In genomic region chr9:92740015-92740408, GRCh38 we compare ENCODE assay signal across 10 cellular contexts. TPM values are rescaled to one million over a fixed set of nuclear protein-coding genes. Genes with fewer than 3 reads are reported as not detected.
DNase-seq lines count a peak whose midpoint lies in the region; ATAC-seq, FAIRE-seq and TF ChIP-seq lines count a peak whose summit lies in the region.
"Had no signal": no experiment of that assay in that cellular context is flagged by ENCODE, and none has a peak within 500 bp of the region (broad histone marks: within the 10 kb centered on the region; RNA-seq: fewer than 3 reads in every experiment).

No MANE protein-coding gene starts in this region.

- no peak for ATAC-seq in activated CD4-positive, alpha-beta T cell treated with anti-CD3 and anti-CD28 coated beads for 36 hours
- ATAC-seq in GM12878 (no peak), right lobe of liver (peak in 3 of 4 donors; percentile 41 to 74 (median 62))

- H4K20me1 ChIP-seq in GM12878 (ENCODE audit: control insufficient read depth, insufficient read depth) = no peaks in the 10 kb centered on the region; the same call in 1 of the 2 replicates

- RAD21 ChIA-PET in GM12878 (lab: Charles Lee; ENCODE audit: unreplicated experiment) = interaction anchor here (1.2 kb wide), 1 partner anchor 23 kb away, joined by 3 read pairs; no protein-coding TSS in a partner anchor

- no peak overlapping the region for H3K9ac ChIP-seq in GM12878 (ENCODE audit: control insufficient read depth, insufficient read depth, low read length)
- H3K9ac ChIP-seq in subcutaneous abdominal adipose tissue (ENCODE audit: low read length in 5 of 5) = peak overlapping the region in 2 of 5 donors; percentile 32 to 41

- TF ChIP-seq CTCF in GM12878 (IDR thresholded peaks at IDR 0.05 in 2 of 3, conservative IDR thresholded peaks at IDR 0.05 in 1 of 3; ENCODE audit: control insufficient read depth in 2 of 3, extremely low read depth in 1 of 3, insufficient read depth in 1 of 3, low read depth in 3 of 3, low read length in 3 of 3) (no peak), right lobe of liver (IDR thresholded peaks at IDR 0.05) (no peak)

- no peaks in the 10 kb centered on the region for H3K9me3 Mint-ChIP-seq in activated CD4-positive, alpha-beta T cell treated with anti-CD3 and anti-CD28 coated beads for 36 hours (ENCODE audit: low read depth)
- H3K9me3 Mint-ChIP-seq: T-cell had no signal

- POLR2A ChIA-PET in activated CD4-positive, alpha-beta T cell treated with anti-CD3 and anti-CD28 coated beads for 36 hours (lab: Charles Lee) = interaction anchor here (0.6 kb wide), 1 partner anchor 589 kb away, joined by 3 read pairs; no protein-coding TSS in a partner anchor
- POLR2A ChIA-PET in GM12878 (lab: Charles Lee) = interaction anchor here (0.8 kb wide), 1 partner anchor 51 kb away, joined by 3 read pairs; no protein-coding TSS in a partner anchor

- H3K27ac ChIP-seq in GM12878 (ENCODE audit: control insufficient read depth, insufficient read depth) (no peak overlapping the region), right lobe of liver (peak overlapping the region in 2 of 3 donors; percentile 52 to 63), subcutaneous abdominal adipose tissue (ENCODE audit: low read depth, low read length) (peak overlapping the region; percentile 34)

- peaks cover 78% of the 10 kb centered on the region for H3K4me1 Mint-ChIP-seq in activated CD4-positive, alpha-beta T cell treated with anti-CD3 and anti-CD28 coated beads for 36 hours

- SMC1A ChIA-PET in GM12878 (lab: Charles Lee; ENCODE audit: uncharacterized antibody, unreplicated experiment) = no interaction called here

- no peaks in the 10 kb centered on the region for H3K36me3 ChIP-seq in GM12878 (ENCODE audit: control insufficient read depth in 2 of 2, insufficient read depth in 2 of 2, low read length in 1 of 2)
- H3K36me3 ChIP-seq in right lobe of liver = no peaks in the 10 kb centered on the region
- H3K36me3 ChIP-seq in subcutaneous abdominal adipose tissue (ENCODE audit: control insufficient read depth in 5 of 5, insufficient read depth in 5 of 5, low read length in 5 of 5) = no peaks in the 10 kb centered on the region

- in situ Hi-C loops in GM12878 (cut with MboI) = no loop called here

- H3K27ac Mint-ChIP-seq in activated CD4-positive, alpha-beta T cell treated with anti-CD3 and anti-CD28 coated beads for 36 hours = peak overlapping the region; percentile 63

- no peak overlapping the region for H3K4me3 ChIP-seq in GM12878
- H3K4me3 ChIP-seq in right lobe of liver = no peak overlapping the region
- H3K4me3 ChIP-seq in subcutaneous abdominal adipose tissue (ENCODE audit: low read depth in 1 of 5, low read length in 5 of 5) = peak overlapping the region in 3 of 5 donors; percentile 9 to 53 (median 36)

- H3K4me1 ChIP-seq in GM12878 (ENCODE audit: control insufficient read depth, insufficient read depth, low read length) = peaks cover 21% of the 10 kb centered on the region
- peaks cover 0 to 8% (median 0%) of the 10 kb centered on the region in 4 donors for H3K4me1 ChIP-seq in right lobe of liver
- peaks cover 8 to 62% (median 57%) of the 10 kb centered on the region in 5 donors for H3K4me1 ChIP-seq in subcutaneous abdominal adipose tissue (ENCODE audit: control insufficient read depth in 5 of 5, insufficient read depth in 5 of 5, low read length in 5 of 5)

- no peak for TF ChIP-seq RAD21 in GM12878 (IDR thresholded peaks at IDR 0.05; ENCODE audit: insufficient read depth, low read depth, low read length)

- no peak for FAIRE-seq in GM12878 (lab: Jason Lieb, UNC)
- FAIRE-seq: endometrium had no signal

- peak overlapping the region; percentile 28; the same call in 1 of the 2 replicates for H3K4me2 ChIP-seq in GM12878 (ENCODE audit: control insufficient read depth, insufficient read depth)

- no TSS peak for BruUV-seq in GM12878 (replicated peaks; lab: Mats Ljungman, UMichigan)

- H2AFZ ChIP-seq in GM12878 (ENCODE audit: control insufficient read depth, low read depth, low read length) = no peak overlapping the region

- intact Hi-C loops in activated CD4-positive, alpha-beta T cell treated with anti-CD3 and anti-CD28 coated beads for 36 hours (cut with DNase I, micrococcal nuclease) = no loop called here
- intact Hi-C loops in GM12878 (cut with micrococcal nuclease; ENCODE audit: unreplicated experiment) = no loop called here
- intact Hi-C loops in right lobe of liver (cut with DNase I) = no loop called here
- intact Hi-C loops in posterior cingulate gyrus (cut with DNase I) = no loop called here

- no peak for DNase-seq in activated CD4-positive, alpha-beta T cell treated with anti-CD3 and anti-CD28 coated beads for 36 hours
- no peak for DNase-seq in activated CD4-positive, alpha-beta T cell treated with anti-CD3 and anti-CD28 coated beads for 48 hours
- DNase-seq in GM12878 (ENCODE audit: low read depth, low spot score) (no peak), right lobe of liver (peak in 1 of 3 donors; percentile 9), posterior cingulate gyrus (no peak), DMS79 (lab: John Stamatoyannopoulos, UW) (no peak)
- no peak for DNase-seq in stimulated activated CD4-positive, alpha-beta T cell treated with anti-CD3 and anti-CD28 coated beads, Interleukin-15, amount 100 ng/mL, for 24 hours
- DNase-seq: T-cell had no signal

- no peak overlapping the region for H3K4me3 Mint-ChIP-seq in activated CD4-positive, alpha-beta T cell treated with anti-CD3 and anti-CD28 coated beads for 36 hours

- 84% methylated on average over 3 of the region's 3 CpGs for WGBS in GM12878 (ENCODE audit: insufficient coverage, insufficient replicate concordance, low lambda C conversion rate, missing lambda C conversion rate)
- whole genome bisulfite sequencing in right lobe of liver (ENCODE audit: insufficient coverage, low coverage, low lambda C conversion rate, missing lambda C conversion rate) = 30% methylated on average over 3 of the region's 3 CpGs

- peaks cover 68% of the 10 kb centered on the region for H3K79me2 ChIP-seq in GM12878 (ENCODE audit: control insufficient read depth, insufficient read depth, low read length)

- H3K36me3 Mint-ChIP-seq in activated CD4-positive, alpha-beta T cell treated with anti-CD3 and anti-CD28 coated beads for 36 hours (ENCODE audit: low read depth) = no peaks in the 10 kb centered on the region
- H3K36me3 Mint-ChIP-seq: T-cell had no signal

- TF ChIP-seq POLR2A in GM12878 (IDR thresholded peaks at IDR 0.05; ENCODE audit: low read depth, low read length) (no peak), right lobe of liver (IDR thresholded peaks at IDR 0.05) (no peak)

- H3K27me3 Mint-ChIP-seq in activated CD4-positive, alpha-beta T cell treated with anti-CD3 and anti-CD28 coated beads for 36 hours = no peaks in the 10 kb centered on the region
- H3K27me3 Mint-ChIP-seq: T-cell had no signal

- no peak for TF ChIP-seq EP300 in GM12878 (IDR thresholded peaks at IDR 0.05; ENCODE audit: borderline replicate concordance in 1 of 2, control insufficient read depth in 1 of 2, low read depth in 2 of 2, low read length in 2 of 2)

- H3K27me3 ChIP-seq in GM12878 (replicated peaks in 1 of 2; ENCODE audit: control insufficient read depth in 2 of 2, insufficient read depth in 2 of 2, low read length in 1 of 2) (no peaks in the 10 kb centered on the region), right lobe of liver (no peaks in the 10 kb centered on the region), subcutaneous abdominal adipose tissue (ENCODE audit: control insufficient read depth in 5 of 5, insufficient read depth in 4 of 5, low read length in 5 of 5) (no peaks in the 10 kb centered on the region)

- H3K9me3 ChIP-seq in GM12878 (replicated peaks; ENCODE audit: control insufficient read depth, insufficient read depth, low read length) (no peaks in the 10 kb centered on the region), right lobe of liver (no peaks in the 10 kb centered on the region), subcutaneous abdominal adipose tissue (ENCODE audit: control insufficient read depth in 5 of 5, low read length in 5 of 5) (no peaks in the 10 kb centered on the region)

- CTCF ChIA-PET in activated CD4-positive, alpha-beta T cell treated with anti-CD3 and anti-CD28 coated beads for 36 hours (lab: Charles Lee) = no interaction called here
- CTCF ChIA-PET in GM12878 (lab: Yijun Ruan, JAX) = no interaction called here

TF ChIP-seq in GM12878, 131 proteins besides CTCF, POLR2A, EP300 and RAD21 (continues in another document):
- TF ChIP-seq SMC3 (IDR thresholded peaks at IDR 0.05; ENCODE audit: borderline replicate concordance, low read length) = no peak
- TF ChIP-seq ETV6 (conservative IDR thresholded peaks at IDR 0.05 in 1 of 2, IDR thresholded peaks at IDR 0.05 in 1 of 2; ENCODE audit: borderline replicate concordance in 1 of 2, low read depth in 1 of 2) = no peak
- no peak for TF ChIP-seq JUNB (IDR thresholded peaks at IDR 0.05)
- no peak for TF ChIP-seq RELA (IDR thresholded peaks at IDR 0.05; ENCODE audit: borderline replicate concordance, partially characterized antibody)

RNA-seq across cellular contexts. Expression of gene BICD2, which starts 24.6 kb away (rescaled TPM):
- total RNA-seq in activated CD4-positive, alpha-beta T cell treated with anti-CD3 and anti-CD28 coated beads for 36 hours = 10 to 100 TPM; 13.3 to 14.2 TPM
- total RNA-seq in GM12878 (2013; cell fraction: nucleolus; rRNA removed) = 24.1 and 27.6 TPM in 2 replicates
- total RNA-seq in GM12878 (2014; rRNA removed) (19.2 and 20.2 TPM in 2 replicates), GM12878 (2014; rRNA removed; fragmentation: Illumina TruSeq; extraction: Trizol) (13.6 and 14.4 TPM in 2 replicates), GM12878 (2021) (24.1 and 25.5 TPM in 2 replicates), right lobe of liver (10 to 100 TPM in 3 of 6 experiments, 1 to 10 TPM in 3; 6.3 to 14.9 (median 9.8) TPM)
- polyA plus RNA-seq in GM12878 (2011; ENCODE audit: low read depth) = 6.3 TPM
- polyA plus RNA-seq in GM12878 (2011; rRNA removed) (4.2 and 5.3 TPM in 2 replicates), GM12878 (2014; fragmentation: Illumina TruSeq; extraction: Trizol) (10.1 and 11.9 TPM in 2 replicates), GM12878 (2014; fragmentation: Nextera tagmentation; extraction: Ambion mirVana) (1 to 10 TPM; 5.8 to 7.0 TPM), GM12878 (2014; rRNA removed) (14.5 and 16.1 TPM in 2 replicates), GM12878 (2016; fragmentation: Nextera tagmentation; extraction: Ambion mirVana) (10 to 100 TPM; 14.3 to 15.1 TPM)
- 6.6 and 7.1 TPM in 2 replicates for polyA plus RNA-seq in GM12878 (2011; cell fraction: cytosol; rRNA removed)
- 8.7 and 12.9 TPM in 2 replicates for polyA plus RNA-seq in GM12878 (2011; cell fraction: nucleus; rRNA removed)
- 10.9 and 13.5 TPM in 2 replicates for polyA plus RNA-seq in GM12878 (2012)
- 6.7 and 7.2 TPM in 2 replicates for polyA minus RNA-seq in GM12878 (2011; rRNA and poly(A)+ RNA removed)
- 3.2 and 3.7 TPM in 2 replicates for polyA minus RNA-seq in GM12878 (2011; cell fraction: cytosol; rRNA and poly(A)+ RNA removed)
- 5.0 and 9.8 TPM in 2 replicates for polyA minus RNA-seq in GM12878 (2011; cell fraction: nucleus; rRNA and poly(A)+ RNA removed)

Comparison
In these comparisons a context has a peak if more than half of its experiments do, and no peak if none do; other contexts are left out.
1. ATAC-seq: peak in right lobe of liver (3 of 4); none in activated CD4-positive, alpha-beta T cell treated with anti-CD3 and anti-CD28 coated beads for 36 hours (single experiment) and GM12878 (single experiment).
2. H3K4me3 ChIP-seq: peak in subcutaneous abdominal adipose tissue (3 of 5); none in GM12878 (single experiment) and right lobe of liver (0 of 3).